8 cellular contexts compared by ENCODE assay signal in the genomic region with DNA sequence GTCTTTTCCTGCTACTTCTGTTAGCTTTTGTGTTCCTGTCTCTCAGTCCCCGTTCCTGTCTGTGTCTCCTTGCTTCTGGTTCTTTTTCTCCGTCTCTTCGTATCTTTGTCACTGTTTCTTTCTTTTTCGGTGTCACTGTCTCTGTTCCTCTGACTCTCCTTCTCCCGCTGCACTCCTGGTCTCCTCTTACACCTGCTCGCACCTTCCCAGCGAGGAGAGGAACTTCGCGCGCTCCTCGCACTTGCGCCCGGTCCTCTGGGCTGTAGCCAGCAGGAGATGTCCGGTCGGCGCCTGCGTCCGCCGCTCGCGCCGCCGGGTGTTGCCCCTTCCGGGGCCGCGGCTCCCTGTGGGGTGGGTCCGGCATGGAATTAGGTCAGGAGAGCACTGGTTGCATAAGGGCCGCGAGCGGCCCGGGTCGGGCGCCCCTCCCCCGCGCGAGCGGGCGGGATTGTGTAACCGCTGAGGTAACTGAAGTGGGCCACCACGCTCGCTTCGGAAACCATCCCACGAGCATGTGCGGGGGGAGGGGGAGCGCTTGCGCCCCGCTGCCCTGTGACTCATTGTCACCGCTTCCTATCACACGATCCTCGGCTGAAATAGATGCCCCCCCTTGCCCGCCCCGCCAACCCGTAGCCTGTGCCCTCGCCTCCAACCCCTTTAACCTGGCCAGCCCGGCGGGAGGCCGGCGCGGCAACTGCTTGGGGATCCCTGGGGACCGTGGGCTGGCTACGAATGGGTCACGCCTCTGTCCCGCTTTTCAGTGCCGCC. TPM values are rescaled to one million over a fixed set of nuclear protein-coding genes. Genes with fewer than 3 reads are reported as not detected.
DNase-seq lines count a peak whose midpoint lies in the region; ATAC-seq, FAIRE-seq and TF ChIP-seq lines count a peak whose summit lies in the region.

No MANE protein-coding gene starts in this region.

- H3K27me3 ChIP-seq in breast epithelium = peaks cover 0 to 46% of the 10 kb centered on the region in 2 donors

- FAIRE-seq in kidney (lab: Jason Lieb, UNC) = no peak

- H3K27me3 Mint-ChIP-seq in WTC11 (ENCODE audit: low read depth) = peaks cover 100% of the 10 kb centered on the region

- intact Hi-C loops in breast epithelium (cut with DNase I; ENCODE audit: low total_unique reads) = no loop called here
- intact Hi-C loops in kidney (cut with DNase I) = no loop called here

- H3K36me3 ChIP-seq in breast epithelium (no peaks in the 10 kb centered on the region), kidney (ENCODE audit: control insufficient read depth in 1 of 2, insufficient read depth in 2 of 2, low read length in 2 of 2) (no peaks in the 10 kb centered on the region)

- peak overlapping the region; percentile 62 for H3K4me3 Mint-ChIP-seq in WTC11

- H3K9me3 Mint-ChIP-seq in WTC11 = no peaks in the 10 kb centered on the region

- CTCF ChIA-PET in WTC11 (lab: Charles Lee) = interaction anchor here (1.3 kb wide), 1 partner anchor 90 kb away, joined by 4 read pairs; no protein-coding TSS in a partner anchor

- TF ChIP-seq CTCF in WTC11 (IDR thresholded peaks at IDR 0.05) (no peak), breast epithelium (IDR thresholded peaks at IDR 0.05) (no peak), kidney (IDR thresholded peaks at IDR 0.05; ENCODE audit: borderline replicate concordance, extremely low read depth, insufficient read depth) (no peak)

- H3K4me1 ChIP-seq in breast epithelium = no peaks in the 10 kb centered on the region
- peaks cover 0 to 2% of the 10 kb centered on the region in 2 donors for H3K4me1 ChIP-seq in kidney (ENCODE audit: control insufficient read depth in 1 of 2, insufficient read depth in 1 of 2, low read depth in 1 of 2, low read length in 2 of 2)

- H3K27ac ChIP-seq in breast epithelium = peak overlapping the region; percentile 60 to 87
- peak overlapping the region; percentile 53 to 57 for H3K27ac ChIP-seq in kidney (ENCODE audit: low read depth in 2 of 2, low read length in 2 of 2)

- H3K36me3 Mint-ChIP-seq in WTC11 = no peaks in the 10 kb centered on the region

- no peak overlapping the region for H3K27ac Mint-ChIP-seq in WTC11

- H3K4me3 ChIP-seq in breast epithelium (peak overlapping the region; percentile 58 to 72 (median 67)), kidney (ENCODE audit: low read length in 2 of 2) (peak overlapping the region; percentile 66 to 75)

- H3K4me1 Mint-ChIP-seq in WTC11 = peaks cover 16% of the 10 kb centered on the region

- DNase-seq in C1 segment of cervical spinal cord (lab: John Stamatoyannopoulos, UW) (peak in 11 of 14 donors; percentile 8 to 69 (median 17)), LHCN-M2 (ENCODE audit: low read depth) (peak; percentile 11), WTC11 (ENCODE audit: low spot score) (peak; percentile 24), breast epithelium (ENCODE audit: low spot score in 2 of 2) (peak; percentile 54 to 56), kidney (peak; percentile 91), HPDE6-E6E7 (ENCODE audit: extremely low spot score) (no peak), NCI-H1930 (lab: John Stamatoyannopoulos, UW) (no peak)
- peak; percentile 53 to 59 for DNase-seq in stimulated activated CD4-positive, alpha-beta T cell treated with anti-CD3 and anti-CD28 coated beads, Interleukin-15, amount 100 ng/mL, for 1 hour (ENCODE audit: low read depth in 1 of 2, low spot score in 1 of 2)

- POLR2A ChIA-PET in WTC11 (lab: Charles Lee) = no interaction called here

- no peak for ATAC-seq in WTC11

- H3K9me3 ChIP-seq in breast epithelium = no peaks in the 10 kb centered on the region
- H3K9me3 ChIP-seq in kidney (ENCODE audit: control insufficient read depth in 1 of 2, low read length in 2 of 2) = no peaks in the 10 kb centered on the region

- peak overlapping the region in 1 of 2 donors; percentile 51 for H3K9ac ChIP-seq in kidney (ENCODE audit: low read length in 2 of 2)

- TF ChIP-seq POLR2A in breast epithelium (IDR thresholded peaks at IDR 0.05) = no peak

TF ChIP-seq in WTC11, 78 proteins besides CTCF, POLR2A, EP300 and RAD21:
- TF ChIP-seq GABPB1 (CRISPR knock-in tag; IDR thresholded peaks at IDR 0.05) = peak; percentile 69
- no peak for TF ChIP-seq ZNF396 (CRISPR knock-in tag; IDR thresholded peaks at IDR 0.05; ENCODE audit: borderline replicate concordance)
- TF ChIP-seq ZNF423 (CRISPR knock-in tag; IDR thresholded peaks at IDR 0.05) = no peak
TF ChIP-seq in WTC11: peak in this region for 1.

RNA-seq across cellular contexts. Expression of gene LONRF3, which starts 1.6 kb away (rescaled TPM):
- 0.06 and 0.19 TPM in 2 replicates for total RNA-seq in LHCN-M2 (2014; rRNA removed)
- polyA plus RNA-seq in LHCN-M2 (2012) = 0.23 TPM
- total RNA-seq in WTC11 (2021) = 0.09 to 0.18 TPM in 2 of 3 replicates, not detected in the other
- 10 to 100 TPM; 13.6 to 16.0 (median 15.1) TPM for total RNA-seq in breast epithelium
- total RNA-seq in kidney = 5.5 TPM
- 0.67 TPM for polyA plus RNA-seq in kidney (ENCODE audit: insufficient read depth, low read depth, low replicate concordance)

Comparison
In these comparisons a context has a peak if more than half of its experiments do, and no peak if none do; other contexts are left out.
1. DNase-seq: peak in C1 segment of cervical spinal cord (11 of 14), LHCN-M2 (single experiment), WTC11 (single experiment), breast epithelium (2 of 2), kidney (single experiment) and stimulated activated CD4-positive, alpha-beta T cell treated with anti-CD3 and anti-CD28 coated beads, Interleukin-15, amount 100 ng/mL, for 1 hour (2 of 2); none in HPDE6-E6E7 (single experiment) and NCI-H1930 (0 of 2).